Comparison of ENCODE assay signal across 13 cellular contexts in genomic region chr1:53343831-53344668, GRCh38. TPM values are rescaled to one million over a fixed set of nuclear protein-coding genes. Genes with fewer than 3 reads are reported as not detected.
A peak's percentile ranks its signal among the peaks of the same experiment; 100 is the strongest.
DNase-seq lines count a peak whose midpoint lies in the region; ATAC-seq and TF ChIP-seq lines count a peak whose summit lies in the region.
"Had no signal": no experiment of that assay in that cellular context is flagged by ENCODE, and none has a peak within 500 bp of the region (broad histone marks: within the 10 kb centered on the region; RNA-seq: fewer than 3 reads in every experiment).

No MANE protein-coding gene starts in this region.

- TF ChIP-seq POLR2A in suprapubic skin (IDR thresholded peaks at IDR 0.05) = no peak

- no peak overlapping the region for H3K27ac ChIP-seq in suprapubic skin
- H3K27ac ChIP-seq: A549 had no signal

- WGBS in suprapubic skin = 78% methylated on average over 7 of the region's 9 CpGs

- DNase-seq in activated CD4-positive, CD25-positive, alpha-beta regulatory T cell treated with anti-CD3 and anti-CD28 coated beads, Interleukin-2, amount 50 U/mL, for 72 hours = peak; percentile 23
- peak; percentile 53 for DNase-seq in activated CD8-positive, alpha-beta memory T cell treated with anti-CD3 and anti-CD28 coated beads for 24 hours
- DNase-seq in iris pigment epithelial cell (ENCODE audit: low read depth) (peak; percentile 14), suprapubic skin (ENCODE audit: low spot score in 2 of 2) (peak; percentile 36 to 38), NAMALWA (ENCODE audit: low spot score) (no peak), SK-N-DZ (ENCODE audit: low spot score) (no peak)
- DNase-seq: glutamatergic neuron, NCI-H1105 treated with DMSO at 0.1 percent for 48 hours, NCI-H526 treated with DMSO at 0.1 percent for 48 hours, Right ventricle myocardium superior had no signal

- no peaks in the 10 kb centered on the region for H3K4me1 ChIP-seq in suprapubic skin
- H3K4me1 ChIP-seq: A549 had no signal

- H3K4me3 ChIP-seq in suprapubic skin = no peak overlapping the region
- H3K4me3 ChIP-seq: A549 had no signal

- H3K9me3 ChIP-seq in suprapubic skin = no peaks in the 10 kb centered on the region
- H3K9me3 ChIP-seq: A549 had no signal

- no peak for ATAC-seq in activated CD4-positive, CD25-positive, alpha-beta regulatory T cell treated with anti-CD3 and anti-CD28 coated beads, Interleukin-2, amount 50 U/mL, for 24 hours
- no peak for ATAC-seq in GM18511 (IDR thresholded peaks at IDR 0.05; ENCODE audit: unreplicated experiment)
- ATAC-seq: A549 had no signal

- TF ChIP-seq CTCF in suprapubic skin (IDR thresholded peaks at IDR 0.05) = no peak

- H3K36me3 ChIP-seq in suprapubic skin = no peaks in the 10 kb centered on the region

- TF ChIP-seq EP300 in suprapubic skin (IDR thresholded peaks at IDR 0.05) = no peak

- peaks cover 6% of the 10 kb centered on the region for H3K27me3 ChIP-seq in suprapubic skin

RNA-seq across cellular contexts. Expression of gene LRP8, which starts 16.2 kb away (rescaled TPM):
- total RNA-seq in suprapubic skin = 10 to 100 TPM in 1 of 4 donors, 1 to 10 TPM in 3; 2.8 to 11.8 (median 4.1) TPM
- 12.7 and 13.1 TPM in 2 replicates for polyA plus RNA-seq in SK-N-DZ (2014; cell fraction: cytosol; rRNA removed)
- polyA plus RNA-seq in SK-N-DZ (2014; cell fraction: nucleus; rRNA removed) = 25.9 and 38.3 TPM in 2 replicates

Comparison
In these comparisons a context has a peak if more than half of its experiments do, and no peak if none do; other contexts are left out.
1. DNase-seq: peak in activated CD4-positive, CD25-positive, alpha-beta regulatory T cell treated with anti-CD3 and anti-CD28 coated beads, Interleukin-2, amount 50 U/mL, for 72 hours (single experiment), activated CD8-positive, alpha-beta memory T cell treated with anti-CD3 and anti-CD28 coated beads for 24 hours (single experiment), iris pigment epithelial cell (single experiment) and suprapubic skin (2 of 2); none in NAMALWA (single experiment) and SK-N-DZ (single experiment).